In genomic region chr3:45387636-45388348, GRCh38 we compare ENCODE assay signal across 8 cellular contexts. TPM values are rescaled to one million over a fixed set of nuclear protein-coding genes. Genes with fewer than 3 reads are reported as not detected.
DNase-seq lines count a peak whose midpoint lies in the region; ATAC-seq and TF ChIP-seq lines count a peak whose summit lies in the region.

No MANE protein-coding gene starts in this region.

- peaks cover 9% of the 10 kb centered on the region for H3K36me3 Mint-ChIP-seq in activated CD8-positive, alpha-beta memory T cell treated with anti-CD3 and anti-CD28 coated beads, Interleukin-2, amount 10 ng/mL, durations not matched to agents 7 days and 5 days

- DNase-seq in activated CD8-positive, alpha-beta memory T cell treated with anti-CD3 and anti-CD28 coated beads, Interleukin-2, amount 10 ng/mL, durations not matched to agents 7 days and 5 days, result no peak
- DNase-seq in activated CD8-positive, alpha-beta memory T cell treated with anti-CD3 and anti-CD28 coated beads for 24 hours, result no peak
- DNase-seq in NT2/D1 (ENCODE audit: low read depth, low spot score) (no peak), esophagus muscularis mucosa (ENCODE audit: extremely low spot score) (no peak), retinal pigment epithelial cell (ENCODE audit: low read depth) (no peak), putamen (ENCODE audit: low spot score) (no peak)

- no peaks in the 10 kb centered on the region for H3K9me3 ChIP-seq in NT2/D1 (ENCODE audit: insufficient read depth, low read length)
- H3K9me3 ChIP-seq in esophagus muscularis mucosa, result no peaks in the 10 kb centered on the region

- peaks cover 14% of the 10 kb centered on the region for H3K36me3 ChIP-seq in NT2/D1 (ENCODE audit: insufficient read depth, insufficient read length, low read length)
- peaks cover 0 to 16% (median 11%) of the 10 kb centered on the region in 4 donors for H3K36me3 ChIP-seq in esophagus muscularis mucosa

- peaks cover 20% of the 10 kb centered on the region for H3K27me3 Mint-ChIP-seq in activated CD8-positive, alpha-beta memory T cell treated with anti-CD3 and anti-CD28 coated beads, Interleukin-2, amount 10 ng/mL, durations not matched to agents 7 days and 5 days

- no peaks in the 10 kb centered on the region for H3K4me1 ChIP-seq in NT2/D1 (ENCODE audit: insufficient read depth, insufficient read length)
- H3K4me1 ChIP-seq in esophagus muscularis mucosa, result peaks cover 15 to 22% (median 21%) of the 10 kb centered on the region in 4 donors

- H3K27ac Mint-ChIP-seq in activated CD8-positive, alpha-beta memory T cell treated with anti-CD3 and anti-CD28 coated beads, Interleukin-2, amount 10 ng/mL, durations not matched to agents 7 days and 5 days, result peak overlapping the region; percentile 68

- H3K9me3 Mint-ChIP-seq in activated CD8-positive, alpha-beta memory T cell treated with anti-CD3 and anti-CD28 coated beads, Interleukin-2, amount 10 ng/mL, durations not matched to agents 7 days and 5 days (ENCODE audit: low read depth), result no peaks in the 10 kb centered on the region

- TF ChIP-seq EP300 in esophagus muscularis mucosa (IDR thresholded peaks at IDR 0.05), result no peak

- H3K4me3 Mint-ChIP-seq in activated CD8-positive, alpha-beta memory T cell treated with anti-CD3 and anti-CD28 coated beads, Interleukin-2, amount 10 ng/mL, durations not matched to agents 7 days and 5 days, result peak overlapping the region; percentile 88

- H3K9ac ChIP-seq in NT2/D1 (ENCODE audit: insufficient read length, low read depth), result peak overlapping the region; percentile 65

- TF ChIP-seq CTCF in esophagus muscularis mucosa (IDR thresholded peaks at IDR 0.05), result no peak
- no peak for TF ChIP-seq CTCF in retinal pigment epithelial cell (conservative IDR thresholded peaks at IDR 0.05; ENCODE audit: low read depth, low read length)

- H3K27me3 ChIP-seq in NT2/D1 (ENCODE audit: insufficient read depth, insufficient read length) (no peaks in the 10 kb centered on the region), esophagus muscularis mucosa (no peaks in the 10 kb centered on the region)

- H3K4me3 ChIP-seq in NT2/D1 (ENCODE audit: insufficient read length, low read depth) (peak overlapping the region; percentile 99), esophagus muscularis mucosa (peak overlapping the region; percentile 73 to 97 (median 80)), retinal pigment epithelial cell (ENCODE audit: low read length) (peak overlapping the region; percentile 97)

- peaks cover 19% of the 10 kb centered on the region for H3K4me1 Mint-ChIP-seq in activated CD8-positive, alpha-beta memory T cell treated with anti-CD3 and anti-CD28 coated beads, Interleukin-2, amount 10 ng/mL, durations not matched to agents 7 days and 5 days

- H3K27ac ChIP-seq in esophagus muscularis mucosa (replicated peaks in 1 of 4), result peak overlapping the region; percentile 51 to 77 (median 67)

- CTCF ChIA-PET in activated CD8-positive, alpha-beta memory T cell treated with anti-CD3 and anti-CD28 coated beads, Interleukin-2, amount 10 ng/mL, durations not matched to agents 7 days and 5 days (lab: Charles Lee), result no interaction called here

- intact Hi-C loops in esophagus muscularis mucosa (cut with DNase I), result no loop called here

- ATAC-seq in activated CD8-positive, alpha-beta memory T cell treated with anti-CD3 and anti-CD28 coated beads, Interleukin-2, amount 10 ng/mL, durations not matched to agents 7 days and 5 days, result no peak
- ATAC-seq in HG03025 (IDR thresholded peaks at IDR 0.05; ENCODE audit: low FRiP score, unreplicated experiment) (no peak), HG03457 (IDR thresholded peaks at IDR 0.05; ENCODE audit: unreplicated experiment) (no peak)

- TF ChIP-seq POLR2A in esophagus muscularis mucosa (IDR thresholded peaks at IDR 0.05; ENCODE audit: low read depth), result no peak

- 59% methylated on average over 12 of the region's 15 CpGs for WGBS in esophagus muscularis mucosa

RNA-seq across cellular contexts. Expression of gene LARS2, which starts 0.6 kb away (rescaled TPM):
- total RNA-seq in activated CD8-positive, alpha-beta memory T cell treated with anti-CD3 and anti-CD28 coated beads, Interleukin-2, amount 10 ng/mL, durations not matched to agents 7 days and 5 days, result 10 to 100 TPM; 34.0 to 35.5 TPM
- 10 to 100 TPM; 10.1 to 15.2 (median 11.9) TPM for total RNA-seq in esophagus muscularis mucosa
